In the genomic region with DNA sequence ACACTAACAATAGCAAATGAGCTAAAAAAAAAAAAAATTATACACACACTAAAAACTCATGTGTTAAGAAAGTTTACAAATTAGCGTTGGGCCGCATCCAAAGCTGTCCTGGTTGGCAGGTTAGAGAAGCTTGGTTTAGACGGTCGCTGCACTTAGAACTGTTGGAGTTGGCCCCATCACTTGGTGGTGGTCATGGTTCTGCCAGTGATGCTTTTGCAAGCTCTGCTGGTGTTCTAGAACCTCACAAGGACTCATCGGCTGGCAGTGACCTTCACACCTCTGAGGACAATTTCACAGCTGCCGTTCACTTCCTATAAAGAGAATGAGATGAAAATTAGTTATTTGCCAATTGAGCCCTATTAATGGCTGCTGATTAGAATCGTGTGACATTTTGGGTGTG, we compare ENCODE assay signal across 9 cellular contexts.
"Had no signal": no experiment of that assay in that cellular context is flagged by ENCODE, and none has a peak within 500 bp of the region (broad histone marks: within the 10 kb centered on the region; RNA-seq: fewer than 3 reads in every experiment).

No MANE protein-coding gene starts in this region.

- H3K9ac ChIP-seq: GM23248 had no signal

- H2AFZ ChIP-seq: GM23248, GM23338 had no signal

- DNase-seq: GM23248, GOT3, H7, H9, HCEC 1CT, HFFc6 had no signal

- H3K4me3 ChIP-seq: GM23248, GM23338, HAP-1 had no signal

- H3K4me1 ChIP-seq: HAP-1 had no signal

- H3K9me3 ChIP-seq: HAP-1 had no signal

- H3K27ac ChIP-seq: GM23248 had no signal

- H3K4me2 ChIP-seq: GM23338 had no signal

- ATAC-seq: GM23338, HCT116 had no signal
